In the genomic region with DNA sequence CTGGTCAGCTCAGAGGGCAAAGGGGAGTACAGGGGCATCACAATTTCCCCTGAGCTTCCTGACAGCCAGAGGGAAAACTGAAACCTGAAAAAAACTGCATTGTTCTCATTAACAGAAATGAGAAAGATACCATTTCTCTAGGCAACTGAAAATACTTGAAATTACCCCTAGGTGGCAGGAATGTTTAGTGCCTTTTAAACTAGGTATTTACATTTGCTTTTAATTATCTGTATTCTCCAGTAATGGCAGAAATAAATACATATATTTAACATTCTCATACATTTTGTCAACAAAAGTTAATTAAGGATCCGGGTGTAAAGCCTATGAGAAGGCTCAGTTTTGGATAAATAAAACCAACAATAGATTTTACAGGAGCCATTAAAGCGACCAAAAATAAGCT, we compare ENCODE assay signal across 1 cellular context.
TF ChIP-seq lines count a peak whose summit lies in the region.

No MANE protein-coding gene starts in this region.

TF ChIP-seq in GM23338, 12 proteins besides CTCF, POLR2A, EP300 and RAD21:
- TF ChIP-seq, protein P1, sequence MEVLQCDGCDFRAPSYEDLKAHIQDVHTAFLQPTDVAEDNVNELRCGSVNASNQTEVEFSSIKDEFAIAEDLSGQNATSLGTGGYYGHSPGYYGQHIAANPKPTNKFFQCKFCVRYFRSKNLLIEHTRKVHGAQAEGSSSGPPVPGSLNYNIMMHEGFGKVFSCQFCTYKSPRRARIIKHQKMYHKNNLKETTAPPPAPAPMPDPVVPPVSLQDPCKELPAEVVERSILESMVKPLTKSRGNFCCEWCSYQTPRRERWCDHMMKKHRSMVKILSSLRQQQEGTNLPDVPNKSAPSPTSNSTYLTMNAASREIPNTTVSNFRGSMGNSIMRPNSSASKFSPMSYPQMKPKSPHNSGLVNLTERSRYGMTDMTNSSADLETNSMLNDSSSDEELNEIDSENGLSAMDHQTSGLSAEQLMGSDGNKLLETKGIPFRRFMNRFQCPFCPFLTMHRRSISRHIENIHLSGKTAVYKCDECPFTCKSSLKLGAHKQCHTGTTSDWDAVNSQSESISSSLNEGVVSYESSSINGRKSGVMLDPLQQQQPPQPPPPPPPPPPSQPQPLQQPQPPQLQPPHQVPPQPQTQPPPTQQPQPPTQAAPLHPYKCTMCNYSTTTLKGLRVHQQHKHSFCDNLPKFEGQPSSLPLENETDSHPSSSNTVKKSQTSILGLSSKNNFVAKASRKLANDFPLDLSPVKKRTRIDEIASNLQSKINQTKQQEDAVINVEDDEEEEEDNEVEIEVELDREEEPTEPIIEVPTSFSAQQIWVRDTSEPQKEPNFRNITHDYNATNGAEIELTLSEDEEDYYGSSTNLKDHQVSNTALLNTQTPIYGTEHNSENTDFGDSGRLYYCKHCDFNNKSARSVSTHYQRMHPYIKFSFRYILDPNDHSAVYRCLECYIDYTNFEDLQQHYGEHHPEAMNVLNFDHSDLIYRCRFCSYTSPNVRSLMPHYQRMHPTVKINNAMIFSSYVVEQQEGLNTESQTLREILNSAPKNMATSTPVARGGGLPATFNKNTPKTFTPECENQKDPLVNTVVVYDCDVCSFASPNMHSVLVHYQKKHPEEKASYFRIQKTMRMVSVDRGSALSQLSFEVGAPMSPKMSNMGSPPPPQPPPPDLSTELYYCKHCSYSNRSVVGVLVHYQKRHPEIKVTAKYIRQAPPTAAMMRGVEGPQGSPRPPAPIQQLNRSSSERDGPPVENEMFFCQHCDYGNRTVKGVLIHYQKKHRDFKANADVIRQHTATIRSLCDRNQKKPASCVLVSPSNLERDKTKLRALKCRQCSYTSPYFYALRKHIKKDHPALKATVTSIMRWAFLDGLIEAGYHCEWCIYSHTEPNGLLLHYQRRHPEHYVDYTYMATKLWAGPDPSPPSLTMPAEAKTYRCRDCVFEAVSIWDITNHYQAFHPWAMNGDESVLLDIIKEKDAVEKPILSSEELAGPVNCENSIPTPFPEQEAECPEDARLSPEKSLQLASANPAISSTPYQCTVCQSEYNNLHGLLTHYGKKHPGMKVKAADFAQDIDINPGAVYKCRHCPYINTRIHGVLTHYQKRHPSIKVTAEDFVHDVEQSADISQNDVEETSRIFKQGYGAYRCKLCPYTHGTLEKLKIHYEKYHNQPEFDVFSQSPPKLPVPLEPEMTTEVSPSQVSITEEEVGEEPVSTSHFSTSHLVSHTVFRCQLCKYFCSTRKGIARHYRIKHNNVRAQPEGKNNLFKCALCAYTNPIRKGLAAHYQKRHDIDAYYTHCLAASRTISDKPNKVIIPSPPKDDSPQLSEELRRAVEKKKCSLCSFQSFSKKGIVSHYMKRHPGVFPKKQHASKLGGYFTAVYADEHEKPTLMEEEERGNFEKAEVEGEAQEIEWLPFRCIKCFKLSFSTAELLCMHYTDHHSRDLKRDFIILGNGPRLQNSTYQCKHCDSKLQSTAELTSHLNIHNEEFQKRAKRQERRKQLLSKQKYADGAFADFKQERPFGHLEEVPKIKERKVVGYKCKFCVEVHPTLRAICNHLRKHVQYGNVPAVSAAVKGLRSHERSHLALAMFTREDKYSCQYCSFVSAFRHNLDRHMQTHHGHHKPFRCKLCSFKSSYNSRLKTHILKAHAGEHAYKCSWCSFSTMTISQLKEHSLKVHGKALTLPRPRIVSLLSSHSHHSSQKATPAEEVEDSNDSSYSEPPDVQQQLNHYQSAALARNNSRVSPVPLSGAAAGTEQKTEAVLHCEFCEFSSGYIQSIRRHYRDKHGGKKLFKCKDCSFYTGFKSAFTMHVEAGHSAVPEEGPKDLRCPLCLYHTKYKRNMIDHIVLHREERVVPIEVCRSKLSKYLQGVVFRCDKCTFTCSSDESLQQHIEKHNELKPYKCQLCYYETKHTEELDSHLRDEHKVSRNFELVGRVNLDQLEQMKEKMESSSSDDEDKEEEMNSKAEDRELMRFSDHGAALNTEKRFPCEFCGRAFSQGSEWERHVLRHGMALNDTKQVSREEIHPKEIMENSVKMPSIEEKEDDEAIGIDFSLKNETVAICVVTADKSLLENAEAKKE (CRISPR knock-in tag; IDR thresholded peaks at IDR 0.05) = no peak
- TF ChIP-seq CREB1 (CRISPR knock-in tag; IDR thresholded peaks at IDR 0.05; ENCODE audit: low read depth) (no peak), EZH2 (IDR thresholded peaks at IDR 0.05; ENCODE audit: low read depth, unreplicated experiment) (no peak), ZNF331 (CRISPR knock-in tag; IDR thresholded peaks at IDR 0.05; ENCODE audit: low read depth) (no peak), JUNB (IDR thresholded peaks at IDR 0.05; ENCODE audit: unreplicated experiment) (no peak), NANOG (IDR thresholded peaks at IDR 0.05; ENCODE audit: borderline replicate concordance) (no peak), ZNF114 (CRISPR knock-in tag; IDR thresholded peaks at IDR 0.05) (no peak), POLR2AphosphoS5 (IDR thresholded peaks at IDR 0.05; ENCODE audit: low read depth) (no peak), EZH2phosphoT487 (IDR thresholded peaks at IDR 0.05; ENCODE audit: unreplicated experiment) (no peak), STAT1 (IDR thresholded peaks at IDR 0.05; ENCODE audit: unreplicated experiment) (no peak)
- TF ChIP-seq, protein P2, sequence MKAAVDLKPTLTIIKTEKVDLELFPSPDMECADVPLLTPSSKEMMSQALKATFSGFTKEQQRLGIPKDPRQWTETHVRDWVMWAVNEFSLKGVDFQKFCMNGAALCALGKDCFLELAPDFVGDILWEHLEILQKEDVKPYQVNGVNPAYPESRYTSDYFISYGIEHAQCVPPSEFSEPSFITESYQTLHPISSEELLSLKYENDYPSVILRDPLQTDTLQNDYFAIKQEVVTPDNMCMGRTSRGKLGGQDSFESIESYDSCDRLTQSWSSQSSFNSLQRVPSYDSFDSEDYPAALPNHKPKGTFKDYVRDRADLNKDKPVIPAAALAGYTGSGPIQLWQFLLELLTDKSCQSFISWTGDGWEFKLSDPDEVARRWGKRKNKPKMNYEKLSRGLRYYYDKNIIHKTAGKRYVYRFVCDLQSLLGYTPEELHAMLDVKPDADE (IDR thresholded peaks at IDR 0.05) = no peak
- TF ChIP-seq, protein P3, sequence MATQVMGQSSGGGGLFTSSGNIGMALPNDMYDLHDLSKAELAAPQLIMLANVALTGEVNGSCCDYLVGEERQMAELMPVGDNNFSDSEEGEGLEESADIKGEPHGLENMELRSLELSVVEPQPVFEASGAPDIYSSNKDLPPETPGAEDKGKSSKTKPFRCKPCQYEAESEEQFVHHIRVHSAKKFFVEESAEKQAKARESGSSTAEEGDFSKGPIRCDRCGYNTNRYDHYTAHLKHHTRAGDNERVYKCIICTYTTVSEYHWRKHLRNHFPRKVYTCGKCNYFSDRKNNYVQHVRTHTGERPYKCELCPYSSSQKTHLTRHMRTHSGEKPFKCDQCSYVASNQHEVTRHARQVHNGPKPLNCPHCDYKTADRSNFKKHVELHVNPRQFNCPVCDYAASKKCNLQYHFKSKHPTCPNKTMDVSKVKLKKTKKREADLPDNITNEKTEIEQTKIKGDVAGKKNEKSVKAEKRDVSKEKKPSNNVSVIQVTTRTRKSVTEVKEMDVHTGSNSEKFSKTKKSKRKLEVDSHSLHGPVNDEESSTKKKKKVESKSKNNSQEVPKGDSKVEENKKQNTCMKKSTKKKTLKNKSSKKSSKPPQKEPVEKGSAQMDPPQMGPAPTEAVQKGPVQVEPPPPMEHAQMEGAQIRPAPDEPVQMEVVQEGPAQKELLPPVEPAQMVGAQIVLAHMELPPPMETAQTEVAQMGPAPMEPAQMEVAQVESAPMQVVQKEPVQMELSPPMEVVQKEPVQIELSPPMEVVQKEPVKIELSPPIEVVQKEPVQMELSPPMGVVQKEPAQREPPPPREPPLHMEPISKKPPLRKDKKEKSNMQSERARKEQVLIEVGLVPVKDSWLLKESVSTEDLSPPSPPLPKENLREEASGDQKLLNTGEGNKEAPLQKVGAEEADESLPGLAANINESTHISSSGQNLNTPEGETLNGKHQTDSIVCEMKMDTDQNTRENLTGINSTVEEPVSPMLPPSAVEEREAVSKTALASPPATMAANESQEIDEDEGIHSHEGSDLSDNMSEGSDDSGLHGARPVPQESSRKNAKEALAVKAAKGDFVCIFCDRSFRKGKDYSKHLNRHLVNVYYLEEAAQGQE (IDR thresholded peaks at IDR 0.05; ENCODE audit: unreplicated experiment) = no peak
TF ChIP-seq in GM23338: peak in this region for 0.
